32 cellular contexts compared by ENCODE assay signal in the genomic region with DNA sequence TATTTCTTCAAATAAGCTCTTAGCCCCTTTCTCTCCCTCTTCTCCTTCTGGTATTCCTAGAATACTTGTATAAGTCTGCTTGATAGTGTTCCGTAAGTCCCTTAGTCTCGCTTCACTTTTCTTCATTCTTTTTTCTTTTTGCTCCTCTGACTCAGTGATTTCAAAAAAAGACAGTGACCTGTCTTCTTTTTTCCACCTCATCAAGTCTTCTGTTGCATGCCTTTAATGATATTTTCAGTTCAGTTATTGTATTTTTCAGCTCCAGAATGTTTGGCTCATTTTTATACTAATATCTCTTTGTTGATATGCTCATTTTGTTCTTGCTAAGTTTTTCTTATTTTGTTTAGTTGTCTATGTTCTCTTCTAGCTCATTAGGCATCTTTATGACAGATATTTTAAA.
"Had no signal": no experiment of that assay in that cellular context is flagged by ENCODE, and none has a peak within 500 bp of the region (broad histone marks: within the 10 kb centered on the region; RNA-seq: fewer than 3 reads in every experiment).

No MANE protein-coding gene starts in this region.

- DNase-seq: activated CD4-positive, alpha-beta memory T cell treated with anti-CD3 and anti-CD28 coated beads, Interleukin-2, amount 10 ng/mL, durations not matched to agents 7 days and 5 days; activated CD4-positive, alpha-beta T cell treated with anti-CD3 and anti-CD28 coated beads for 1 hour; activated CD4-positive, alpha-beta T cell treated with anti-CD3 and anti-CD28 coated beads for 36 hours; activated CD4-positive, alpha-beta T cell treated with anti-CD3 and anti-CD28 coated beads for 48 hours; activated CD4-positive, alpha-beta T cell treated with anti-CD3 and anti-CD28 coated beads, Interleukin-2, amount 10 ng/mL, durations not matched to agents 7 days and 5 days; activated CD4-positive, alpha-beta T cell treated with anti-CD3 and anti-CD28 coated beads, Interleukin-2, amount 50 U/mL, for 48 hours; activated CD4-positive, CD25-positive, alpha-beta regulatory T cell; activated CD8-positive, alpha-beta memory T cell treated with anti-CD3 and anti-CD28 coated beads for 24 hours; activated CD8-positive, alpha-beta memory T cell treated with anti-CD3 and anti-CD28 coated beads, Interleukin-2, amount 10 ng/mL, durations not matched to agents 7 days and 5 days; activated CD8-positive, alpha-beta memory T cell treated with anti-CD3 and anti-CD28 coated beads, Interleukin-2, amount 50 U/mL, for 48 hours; activated CD8-positive, alpha-beta T cell treated with anti-CD3 and anti-CD28 coated beads, Interleukin-2, amount 10 ng/mL, durations not matched to agents 7 days and 5 days; activated effector memory CD4-positive, alpha-beta T cell treated with Interleukin-2 at 50 U/mL for 16 hours; activated gamma-delta T cell; activated naive CD4-positive, alpha-beta T cell treated with anti-CD3 and anti-CD28 coated beads, Interleukin-2, amount 10 ng/mL, durations not matched to agents 7 days and 5 days; activated naive CD4-positive, alpha-beta T cell treated with Interleukin-2 at 50 U/mL for 16 hours; activated naive CD8-positive, alpha-beta T cell treated with anti-CD3 and anti-CD28 coated beads, Interleukin-2, amount 10 ng/mL, durations not matched to agents 7 days and 5 days; activated naive CD8-positive, alpha-beta T cell treated with anti-CD3 and anti-CD28 coated beads, Interleukin-2, amount 50 U/mL, for 24 hours; activated T-cell treated with anti-CD3 and anti-CD28 coated beads, Interleukin-2, amount 50 U/mL, for 4 hours; amygdala; anterior cingulate cortex; caudate nucleus; cerebellar nuclear complex; T-helper 1 cell; T-helper 2 cell; T-helper 9 cell; WERI-Rb-1 had no signal

- FAIRE-seq: bronchial epithelial cell, TTC549 had no signal

- H3K4me1 ChIP-seq: ascending aorta had no signal

- ATAC-seq: activated CD4-positive, alpha-beta T cell treated with anti-CD3 and anti-CD28 coated beads for 36 hours; activated CD4-positive, CD25-positive, alpha-beta regulatory T cell treated with anti-CD3 and anti-CD28 coated beads, Interleukin-2, amount 50 U/mL, for 24 hours; activated CD8-positive, alpha-beta memory T cell treated with anti-CD3 and anti-CD28 coated beads, Interleukin-2, amount 10 ng/mL, durations not matched to agents 7 days and 5 days; activated CD8-positive, alpha-beta T cell treated with anti-CD3 and anti-CD28 coated beads, Interleukin-2, amount 10 ng/mL, durations not matched to agents 7 days and 5 days; activated naive CD8-positive, alpha-beta T cell treated with anti-CD3 and anti-CD28 coated beads, Interleukin-2, amount 50 U/mL, for 24 hours; activated T-cell treated with anti-CD3 and anti-CD28 coated beads, Interleukin-2, amount 50 U/mL, for 4 hours; WTC11 had no signal

- H3K27me3 ChIP-seq: ascending aorta, cardiac muscle cell had no signal

- H3K27ac ChIP-seq: ascending aorta, cardiac muscle cell, WERI-Rb-1 had no signal

- H3K4me3 ChIP-seq: ascending aorta, cardiac muscle cell had no signal
